Comparison of ENCODE assay signal across 2 cellular contexts in the genomic region with DNA sequence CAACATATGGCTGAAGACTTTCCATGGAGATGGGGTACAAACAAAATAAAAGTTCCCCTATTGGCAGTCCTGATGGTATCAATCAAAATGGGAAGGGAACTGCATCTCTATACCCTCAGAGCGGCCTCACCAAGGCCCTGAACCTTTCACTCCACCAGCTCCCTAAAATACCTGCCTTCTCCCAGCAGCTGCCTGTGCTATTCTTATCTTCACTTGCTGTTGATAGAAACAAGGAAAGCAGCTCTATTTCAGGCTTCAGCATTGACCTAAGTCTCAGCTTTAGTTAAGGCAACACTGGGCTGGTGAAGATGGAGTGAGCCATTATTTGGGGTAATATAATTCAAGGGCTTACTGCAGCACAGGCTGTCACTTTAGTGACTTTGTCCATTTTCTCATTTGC.
TF ChIP-seq lines count a peak whose summit lies in the region.

No MANE protein-coding gene starts in this region.

TF ChIP-seq in K562, 482 proteins besides CTCF, POLR2A, EP300 and RAD21:
- TF ChIP-seq MTA3 (IDR thresholded peaks at IDR 0.05; ENCODE audit: borderline replicate concordance): no peak
- TF ChIP-seq CBFA2T2 (conservative IDR thresholded peaks at IDR 0.05): no peak
- no peak for TF ChIP-seq MCM3 (IDR thresholded peaks at IDR 0.05)
- TF ChIP-seq KHSRP (IDR thresholded peaks at IDR 0.05): no peak
- no peak for TF ChIP-seq POLR2H (tag; IDR thresholded peaks at IDR 0.05; ENCODE audit: low read depth)
- TF ChIP-seq GATA2 (CRISPR knock-in tag; IDR thresholded peaks at IDR 0.05): no peak
- no peak for TF ChIP-seq ZHX1 (conservative IDR thresholded peaks at IDR 0.05; ENCODE audit: low read length)
- TF ChIP-seq MYBL2 (IDR thresholded peaks at IDR 0.05; ENCODE audit: low read depth): no peak
- TF ChIP-seq MYBL2 (CRISPR knock-in tag; IDR thresholded peaks at IDR 0.05; ENCODE audit: borderline replicate concordance): no peak
- no peak for TF ChIP-seq NBN (IDR thresholded peaks at IDR 0.05; ENCODE audit: low read depth)
- no peak for TF ChIP-seq HDAC3 (IDR thresholded peaks at IDR 0.05; ENCODE audit: borderline replicate concordance, partially characterized antibody)
- no peak for TF ChIP-seq RCOR1 (IDR thresholded peaks at IDR 0.05; ENCODE audit: borderline replicate concordance in 1 of 2, low read depth in 2 of 2, low read length in 2 of 2)

TF ChIP-seq in SK-N-SH, 30 proteins besides CTCF, POLR2A, EP300 and RAD21:
- TF ChIP-seq, protein P1, sequence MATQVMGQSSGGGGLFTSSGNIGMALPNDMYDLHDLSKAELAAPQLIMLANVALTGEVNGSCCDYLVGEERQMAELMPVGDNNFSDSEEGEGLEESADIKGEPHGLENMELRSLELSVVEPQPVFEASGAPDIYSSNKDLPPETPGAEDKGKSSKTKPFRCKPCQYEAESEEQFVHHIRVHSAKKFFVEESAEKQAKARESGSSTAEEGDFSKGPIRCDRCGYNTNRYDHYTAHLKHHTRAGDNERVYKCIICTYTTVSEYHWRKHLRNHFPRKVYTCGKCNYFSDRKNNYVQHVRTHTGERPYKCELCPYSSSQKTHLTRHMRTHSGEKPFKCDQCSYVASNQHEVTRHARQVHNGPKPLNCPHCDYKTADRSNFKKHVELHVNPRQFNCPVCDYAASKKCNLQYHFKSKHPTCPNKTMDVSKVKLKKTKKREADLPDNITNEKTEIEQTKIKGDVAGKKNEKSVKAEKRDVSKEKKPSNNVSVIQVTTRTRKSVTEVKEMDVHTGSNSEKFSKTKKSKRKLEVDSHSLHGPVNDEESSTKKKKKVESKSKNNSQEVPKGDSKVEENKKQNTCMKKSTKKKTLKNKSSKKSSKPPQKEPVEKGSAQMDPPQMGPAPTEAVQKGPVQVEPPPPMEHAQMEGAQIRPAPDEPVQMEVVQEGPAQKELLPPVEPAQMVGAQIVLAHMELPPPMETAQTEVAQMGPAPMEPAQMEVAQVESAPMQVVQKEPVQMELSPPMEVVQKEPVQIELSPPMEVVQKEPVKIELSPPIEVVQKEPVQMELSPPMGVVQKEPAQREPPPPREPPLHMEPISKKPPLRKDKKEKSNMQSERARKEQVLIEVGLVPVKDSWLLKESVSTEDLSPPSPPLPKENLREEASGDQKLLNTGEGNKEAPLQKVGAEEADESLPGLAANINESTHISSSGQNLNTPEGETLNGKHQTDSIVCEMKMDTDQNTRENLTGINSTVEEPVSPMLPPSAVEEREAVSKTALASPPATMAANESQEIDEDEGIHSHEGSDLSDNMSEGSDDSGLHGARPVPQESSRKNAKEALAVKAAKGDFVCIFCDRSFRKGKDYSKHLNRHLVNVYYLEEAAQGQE (IDR thresholded peaks at IDR 0.05; ENCODE audit: low read depth, low read length): no peak
- TF ChIP-seq FOXM1 (IDR thresholded peaks at IDR 0.05; ENCODE audit: low read depth) (no peak), RFX5 (IDR thresholded peaks at IDR 0.05; ENCODE audit: low read length) (no peak), RXRA (IDR thresholded peaks at IDR 0.05; ENCODE audit: borderline replicate concordance, low read depth) (no peak), MXI1 (IDR thresholded peaks at IDR 0.05; ENCODE audit: low read depth, low read length) (no peak), SIN3A (IDR thresholded peaks at IDR 0.05; ENCODE audit: borderline replicate concordance, low read depth, low read length) (no peak), NRF1 (IDR thresholded peaks at IDR 0.05; ENCODE audit: low read depth, low read length) (no peak), TEAD4 (IDR thresholded peaks at IDR 0.05; ENCODE audit: borderline replicate concordance, insufficient read depth) (no peak), USF2 (IDR thresholded peaks at IDR 0.05; ENCODE audit: borderline replicate concordance, low read depth, low read length) (no peak), ELF1 (IDR thresholded peaks at IDR 0.05) (no peak), EZH2phosphoT487 (IDR thresholded peaks at IDR 0.05; ENCODE audit: borderline replicate concordance, low read depth) (no peak), CHD2 (IDR thresholded peaks at IDR 0.05; ENCODE audit: low read length, partially characterized antibody) (no peak), JUND (IDR thresholded peaks at IDR 0.05) (no peak), IRF3 (IDR thresholded peaks at IDR 0.05; ENCODE audit: low read depth, low read length) (no peak), GATA2 (CRISPR knock-in tag; IDR thresholded peaks at IDR 0.05) (no peak)
